18 cellular contexts compared by ENCODE assay signal in the genomic region with DNA sequence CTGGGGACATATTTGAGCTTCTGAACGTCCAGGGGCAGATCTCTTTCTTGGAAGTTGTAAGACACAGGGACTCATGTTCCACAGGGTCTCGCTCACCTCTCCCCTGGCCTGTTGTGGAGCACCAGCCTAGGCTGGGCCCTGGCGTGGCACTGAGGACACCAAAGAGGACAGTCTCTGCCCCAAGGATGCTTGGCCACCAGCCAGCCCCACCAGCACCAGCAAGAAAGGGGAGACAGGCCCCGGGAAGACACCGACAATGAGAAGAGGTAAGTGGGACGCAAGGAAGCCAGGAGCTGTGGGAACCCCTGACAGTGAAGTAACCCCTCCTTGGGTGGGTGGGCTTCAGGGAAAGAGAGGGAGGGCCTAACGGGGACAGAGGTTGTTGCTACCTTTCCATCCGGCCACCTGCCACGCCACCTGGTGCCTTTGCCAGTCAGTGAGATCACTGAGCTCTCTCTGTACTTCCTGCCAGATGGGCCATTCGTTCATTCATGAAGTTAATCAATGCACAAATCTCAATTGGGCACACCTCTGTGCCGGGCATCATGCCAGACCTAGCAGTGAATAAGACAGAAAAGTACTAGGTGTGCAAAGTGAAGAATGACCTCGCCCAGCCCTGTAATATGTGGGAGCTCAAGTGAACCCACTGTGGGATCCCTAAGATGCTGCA. TPM values are rescaled to one million over a fixed set of nuclear protein-coding genes. Genes with fewer than 3 reads are reported as not detected.
DNase-seq lines count a peak whose midpoint lies in the region; ATAC-seq and TF ChIP-seq lines count a peak whose summit lies in the region.
"Had no signal": no experiment of that assay in that cellular context is flagged by ENCODE, and none has a peak within 500 bp of the region (broad histone marks: within the 10 kb centered on the region; RNA-seq: fewer than 3 reads in every experiment).

No MANE protein-coding gene starts in this region.

- H3K36me3 Mint-ChIP-seq in T-helper 17 cell (ENCODE audit: low read depth): peaks cover 7% of the 10 kb centered on the region
- H3K36me3 Mint-ChIP-seq: memory B cell had no signal

- H3K27ac Mint-ChIP-seq in T-helper 17 cell: no peak overlapping the region
- H3K27ac Mint-ChIP-seq: activated CD4-positive, alpha-beta memory T cell treated with anti-CD3 and anti-CD28 coated beads, Interleukin-2, amount 10 ng/mL, durations not matched to agents 7 days and 5 days; memory B cell; stimulated activated naive CD8-positive, alpha-beta T cell treated with anti-CD3 and anti-CD28 coated beads, Interleukin-15, amount 100 ng/mL, for 72 hours had no signal

- H4K20me1 ChIP-seq in PC-9 (ENCODE audit: insufficient read depth): no peaks in the 10 kb centered on the region

- peaks cover 41% of the 10 kb centered on the region for H3K27me3 Mint-ChIP-seq in T-helper 17 cell
- H3K27me3 Mint-ChIP-seq: stimulated activated naive CD8-positive, alpha-beta T cell treated with anti-CD3 and anti-CD28 coated beads, Interleukin-15, amount 100 ng/mL, for 72 hours had no signal

- peaks cover 2% of the 10 kb centered on the region for H3K4me1 Mint-ChIP-seq in T-helper 17 cell
- H3K4me1 Mint-ChIP-seq: activated CD4-positive, alpha-beta memory T cell treated with anti-CD3 and anti-CD28 coated beads, Interleukin-2, amount 10 ng/mL, durations not matched to agents 7 days and 5 days; memory B cell; stimulated activated naive CD8-positive, alpha-beta T cell treated with anti-CD3 and anti-CD28 coated beads, Interleukin-15, amount 100 ng/mL, for 72 hours had no signal

- peak; percentile 17 for DNase-seq in Jurkat, Clone E6-1 (ENCODE audit: low read depth, low spot score)
- DNase-seq in NCI-H1694 treated with DMSO at 0.1 percent for 48 hours (lab: John Stamatoyannopoulos, UW): peak; percentile 46
- DNase-seq in PC-9: peak; percentile 19 to 61
- peak; percentile 83 for DNase-seq in kidney tubule cell (ENCODE audit: low spot score)
- DNase-seq in activated effector memory CD4-positive, alpha-beta T cell treated with anti-CD3 and anti-CD28 coated beads, Interleukin-2, amount 50 U/mL, for 16 hours: no peak
- DNase-seq in testis: no peak
- no peak for DNase-seq in NCI-H526 treated with DMSO at 0.1 percent for 48 hours (lab: John Stamatoyannopoulos, UW)
- no peak for DNase-seq in T-helper 17 cell
- DNase-seq: activated CD4-positive, alpha-beta memory T cell treated with anti-CD3 and anti-CD28 coated beads, Interleukin-2, amount 10 ng/mL, durations not matched to agents 7 days and 5 days; aorta; C1 segment of cervical spinal cord; dermis blood vessel endothelial cell; GF-D8; GM23248; NCI-H187; Right ventricle myocardium superior; stimulated activated naive CD8-positive, alpha-beta T cell treated with anti-CD3 and anti-CD28 coated beads, Interleukin-15, amount 100 ng/mL, for 72 hours had no signal

- H3K9me2 ChIP-seq in PC-9 (ENCODE audit: insufficient read depth): no peaks in the 10 kb centered on the region

- CTCF ChIA-PET in PC-9 (lab: Charles Lee): no interaction called here

- no peaks in the 10 kb centered on the region for H3K27me3 ChIP-seq in PC-9 (ENCODE audit: insufficient read depth, low read depth)
- H3K27me3 ChIP-seq in testis: no peaks in the 10 kb centered on the region

- no peak overlapping the region for H3K4me2 ChIP-seq in PC-9

- TF ChIP-seq CTCF in PC-9 (conservative IDR thresholded peaks at IDR 0.05): no peak
- no peak for TF ChIP-seq CTCF in testis (IDR thresholded peaks at IDR 0.05)

- BruUV-seq in PC-9 (replicated peaks; lab: Mats Ljungman, UMichigan): no TSS peak

- H3K4me3 Mint-ChIP-seq in T-helper 17 cell: no peak overlapping the region
- H3K4me3 Mint-ChIP-seq: activated CD4-positive, alpha-beta memory T cell treated with anti-CD3 and anti-CD28 coated beads, Interleukin-2, amount 10 ng/mL, durations not matched to agents 7 days and 5 days; memory B cell; stimulated activated naive CD8-positive, alpha-beta T cell treated with anti-CD3 and anti-CD28 coated beads, Interleukin-15, amount 100 ng/mL, for 72 hours had no signal

- POLR2A ChIA-PET in PC-9 (lab: Charles Lee; ENCODE audit: unreplicated experiment): interaction anchor here (0.6 kb wide), 2 partner anchors 238 to 436 kb away, joined by 6 to 9 read pairs; no protein-coding TSS in a partner anchor

- WGBS in testis, 2 donors: 76 to 82% methylated on average over 11 to 12 of the region's 12 CpGs

- ATAC-seq in T-helper 17 cell: no peak
- ATAC-seq: stimulated activated naive CD8-positive, alpha-beta T cell treated with anti-CD3 and anti-CD28 coated beads, Interleukin-15, amount 100 ng/mL, for 72 hours had no signal

- no peaks in the 10 kb centered on the region for H3K79me2 ChIP-seq in PC-9 (ENCODE audit: low read depth)

- H3F3A ChIP-seq in PC-9 (ENCODE audit: insufficient read depth, low read depth): no peaks in the 10 kb centered on the region

- no peak overlapping the region for H2AFZ ChIP-seq in PC-9
- H2AFZ ChIP-seq: GM23248 had no signal

- H3K27ac ChIP-seq in PC-9: no peak overlapping the region
- no peak overlapping the region for H3K27ac ChIP-seq in testis
- H3K27ac ChIP-seq: GM23248 had no signal

- no peak for TF ChIP-seq POLR2A in testis (IDR thresholded peaks at IDR 0.05)

- no peak overlapping the region for H3K4me3 ChIP-seq in Jurkat, Clone E6-1 (ENCODE audit: low read length)
- H3K4me3 ChIP-seq in PC-9 (no peak overlapping the region), testis (peak overlapping the region in 1 of 2 donors; percentile 21)
- H3K4me3 ChIP-seq: GM23248 had no signal

- H3K9me3 ChIP-seq in PC-9 (ENCODE audit: insufficient read depth, low read depth): no peaks in the 10 kb centered on the region
- no peaks in the 10 kb centered on the region for H3K9me3 ChIP-seq in testis
- H3K9me3 ChIP-seq in T-helper 17 cell (ENCODE audit: control insufficient read depth, low read length, poor library complexity, severe bottlenecking): no peaks in the 10 kb centered on the region

- H3K36me3 ChIP-seq in PC-9 (ENCODE audit: low read depth): no peaks in the 10 kb centered on the region
- H3K36me3 ChIP-seq in testis (ENCODE audit: low read depth, missing control alignments): no peaks in the 10 kb centered on the region

- H3K4me1 ChIP-seq in PC-9 (replicated peaks; ENCODE audit: insufficient read depth) (no peaks in the 10 kb centered on the region), testis (peaks cover 5% of the 10 kb centered on the region)

- intact Hi-C loops in PC-9 (cut with micrococcal nuclease; ENCODE audit: unreplicated experiment) (no loop called here), testis (cut with DNase I; ENCODE audit: low total_unique reads) (no loop called here)

RNA-seq across cellular contexts. Expression of a gene that starts 11.1 kb away (rescaled TPM):
- polyA plus RNA-seq in Jurkat, Clone E6-1 (2012; ENCODE audit: insufficient read depth, insufficient read length): not detected
- total RNA-seq in PC-9 (2021): not detected in 2 replicates
- under 1 TPM in 1 of 2 donors, not detected in 1; 0.31 TPM for total RNA-seq in testis
- polyA plus RNA-seq in testis (ENCODE audit: insufficient read depth, low read depth, low replicate concordance): 0.74 TPM
- not detected for total RNA-seq in T-helper 17 cell
- total RNA-seq: activated CD4-positive, alpha-beta memory T cell treated with anti-CD3 and anti-CD28 coated beads, Interleukin-2, amount 10 ng/mL, durations not matched to agents 7 days and 5 days; aorta; dermis blood vessel endothelial cell; GM23248; Right ventricle myocardium superior had no signal
- polyA plus RNA-seq: aorta, GM23248 had no signal

Comparison
In these comparisons a context has a peak if more than half of its experiments do, and no peak if none do; other contexts are left out.
1. DNase-seq: peak in Jurkat, Clone E6-1 (single experiment), NCI-H1694 treated with DMSO at 0.1 percent for 48 hours (single experiment), PC-9 (2 of 2) and kidney tubule cell (single experiment); none in activated effector memory CD4-positive, alpha-beta T cell treated with anti-CD3 and anti-CD28 coated beads, Interleukin-2, amount 50 U/mL, for 16 hours (single experiment), testis (single experiment), NCI-H526 treated with DMSO at 0.1 percent for 48 hours (single experiment) and T-helper 17 cell (0 of 3).